In the genomic region with DNA sequence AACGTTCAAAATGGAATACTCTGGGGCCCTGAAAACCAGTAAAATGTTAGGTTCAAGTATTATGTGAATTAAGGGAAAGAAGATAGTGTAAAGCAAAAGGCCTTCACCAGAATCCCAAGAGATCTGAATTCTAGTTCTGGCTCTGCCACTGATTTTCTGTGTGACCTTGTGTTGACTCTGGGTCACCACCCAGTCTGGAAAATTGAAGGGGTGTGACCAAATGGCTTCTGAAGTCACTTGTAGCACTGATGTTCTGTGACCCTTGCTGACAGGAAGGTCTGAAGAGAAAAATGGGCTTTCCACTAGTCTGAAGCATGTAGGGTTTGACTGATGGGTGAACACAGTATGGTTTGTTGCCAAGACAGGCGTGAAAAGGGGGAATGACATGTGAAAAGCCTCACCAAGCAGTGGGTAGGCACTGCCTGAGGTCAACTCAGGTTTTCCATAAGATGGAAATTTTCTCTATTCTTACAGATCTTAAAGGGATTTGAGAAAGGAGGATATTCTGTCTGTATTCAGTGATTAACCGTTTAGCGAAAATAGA, we compare ENCODE assay signal across 15 cellular contexts.
"Had no signal": no experiment of that assay in that cellular context is flagged by ENCODE, and none has a peak within 500 bp of the region (broad histone marks: within the 10 kb centered on the region; RNA-seq: fewer than 3 reads in every experiment).

No MANE protein-coding gene starts in this region.

- H3K4me1 Mint-ChIP-seq: WTC11 had no signal

- ATAC-seq: effector memory CD8-positive, alpha-beta T cell; mucosa of descending colon; sciatic nerve; WTC11 had no signal

- H3K27me3 Mint-ChIP-seq: activated CD4-positive, alpha-beta T cell treated with anti-CD3 and anti-CD28 coated beads, Interleukin-2, amount 10 ng/mL, durations not matched to agents 7 days and 5 days; activated naive CD8-positive, alpha-beta T cell treated with anti-CD3 and anti-CD28 coated beads for 36 hours; effector memory CD8-positive, alpha-beta T cell; naive B cell had no signal

- H3K27ac Mint-ChIP-seq: activated CD4-positive, alpha-beta T cell treated with anti-CD3 and anti-CD28 coated beads, Interleukin-2, amount 10 ng/mL, durations not matched to agents 7 days and 5 days; WTC11 had no signal

- H3K4me3 Mint-ChIP-seq: activated CD4-positive, alpha-beta T cell treated with anti-CD3 and anti-CD28 coated beads, Interleukin-2, amount 10 ng/mL, durations not matched to agents 7 days and 5 days; activated naive CD8-positive, alpha-beta T cell treated with anti-CD3 and anti-CD28 coated beads for 36 hours; effector memory CD8-positive, alpha-beta T cell; naive B cell; WTC11 had no signal

- DNase-seq: activated CD4-positive, alpha-beta T cell treated with anti-CD3 and anti-CD28 coated beads, Interleukin-2, amount 10 ng/mL, durations not matched to agents 7 days and 5 days; activated effector memory CD4-positive, alpha-beta T cell treated with anti-CD3 and anti-CD28 coated beads, Interleukin-2, amount 50 U/mL, for 16 hours; activated naive CD8-positive, alpha-beta T cell treated with anti-CD3 and anti-CD28 coated beads for 36 hours; amniotic stem cell; effector memory CD8-positive, alpha-beta T cell; esophagus squamous epithelium; mesenchymal stem cell; mucosa of descending colon; naive B cell; SK-N-SH; stimulated activated CD4-positive, alpha-beta T cell treated with anti-CD3 and anti-CD28 coated beads, Interleukin-4, amount 100 ng/mL, for 1 hour; stimulated activated naive CD4-positive, alpha-beta T cell; thyroid gland had no signal

- H3K9me3 Mint-ChIP-seq: activated CD4-positive, alpha-beta T cell treated with anti-CD3 and anti-CD28 coated beads, Interleukin-2, amount 10 ng/mL, durations not matched to agents 7 days and 5 days; activated naive CD8-positive, alpha-beta T cell treated with anti-CD3 and anti-CD28 coated beads for 36 hours; effector memory CD8-positive, alpha-beta T cell; naive B cell; WTC11 had no signal
